In genomic region chr1:31241321-31241720, GRCh38 we compare ENCODE assay signal across 18 cellular contexts. TPM values are rescaled to one million over a fixed set of nuclear protein-coding genes. Genes with fewer than 3 reads are reported as not detected.
DNase-seq lines count a peak whose midpoint lies in the region; ATAC-seq and TF ChIP-seq lines count a peak whose summit lies in the region.
"Had no signal": no experiment of that assay in that cellular context is flagged by ENCODE, and none has a peak within 500 bp of the region (broad histone marks: within the 10 kb centered on the region; RNA-seq: fewer than 3 reads in every experiment).

No MANE protein-coding gene starts in this region.

- TF ChIP-seq POLR2A in sigmoid colon (IDR thresholded peaks at IDR 0.05) (no peak), uterus (IDR thresholded peaks at IDR 0.05) (no peak)

- WGBS in sigmoid colon, 2 donors: 50 to 66% methylated on average over 8 of the region's 8 CpGs

- peaks cover 22% of the 10 kb centered on the region for H3K4me1 Mint-ChIP-seq in activated CD8-positive, alpha-beta T cell treated with anti-CD3 and anti-CD28 coated beads, Interleukin-2, amount 10 ng/mL, durations not matched to agents 7 days and 5 days (ENCODE audit: low read depth)
- peaks cover 10% of the 10 kb centered on the region for H3K4me1 Mint-ChIP-seq in activated CD8-positive, alpha-beta T cell treated with anti-CD3 and anti-CD28 coated beads for 36 hours (ENCODE audit: low read depth)

- no peak overlapping the region for H3K27ac ChIP-seq in OCI-LY7 (ENCODE audit: low read depth, low read length, poor library complexity, severe bottlenecking)
- H3K27ac ChIP-seq in sigmoid colon: no peak overlapping the region
- H3K27ac ChIP-seq in uterus: no peak overlapping the region
- H3K27ac ChIP-seq in SJCRH30: no peak overlapping the region
- H3K27ac ChIP-seq: HL-60, PC-9, SK-N-MC had no signal

- peaks cover 4% of the 10 kb centered on the region for H3K36me3 Mint-ChIP-seq in activated CD8-positive, alpha-beta T cell treated with anti-CD3 and anti-CD28 coated beads, Interleukin-2, amount 10 ng/mL, durations not matched to agents 7 days and 5 days (ENCODE audit: low read depth)
- no peaks in the 10 kb centered on the region for H3K36me3 Mint-ChIP-seq in activated CD8-positive, alpha-beta T cell treated with anti-CD3 and anti-CD28 coated beads for 36 hours (ENCODE audit: low read depth)

- no peak for TF ChIP-seq EP300 in sigmoid colon (IDR thresholded peaks at IDR 0.05)

- peak; percentile 25 for DNase-seq in activated CD8-positive, alpha-beta T cell treated with anti-CD3 and anti-CD28 coated beads, Interleukin-2, amount 10 ng/mL, durations not matched to agents 7 days and 5 days
- no peak for DNase-seq in activated CD8-positive, alpha-beta T cell treated with anti-CD3 and anti-CD28 coated beads for 36 hours
- DNase-seq in MV-4-11 (lab: John Stamatoyannopoulos, UW) (peak; percentile 47), OCI-LY7 (ENCODE audit: low spot score) (peak; percentile 8), sigmoid colon (peak; percentile 9), uterus (no peak), SJCRH30 (no peak), 8988T (no peak)
- DNase-seq: Caco-2, DMS153, EL, GOT3, NCI-H1092 treated with DMSO at 0.1 percent for 48 hours, NCI-H1694, NCI-H524, PC-9 had no signal

- ATAC-seq in activated CD8-positive, alpha-beta T cell treated with anti-CD3 and anti-CD28 coated beads, Interleukin-2, amount 10 ng/mL, durations not matched to agents 7 days and 5 days: no peak
- no peak for ATAC-seq in activated CD8-positive, alpha-beta T cell treated with anti-CD3 and anti-CD28 coated beads for 36 hours

- no peaks in the 10 kb centered on the region for H3K9me2 ChIP-seq in OCI-LY7 (ENCODE audit: insufficient read depth, low read length)

- H3K9me3 ChIP-seq in OCI-LY7 (ENCODE audit: low read length): no peaks in the 10 kb centered on the region
- no peaks in the 10 kb centered on the region for H3K9me3 ChIP-seq in sigmoid colon
- H3K9me3 ChIP-seq in uterus: no peaks in the 10 kb centered on the region
- no peaks in the 10 kb centered on the region for H3K9me3 ChIP-seq in SJCRH30 (replicated peaks)
- H3K9me3 ChIP-seq: Caco-2 had no signal

- H3K27ac Mint-ChIP-seq in activated CD8-positive, alpha-beta T cell treated with anti-CD3 and anti-CD28 coated beads, Interleukin-2, amount 10 ng/mL, durations not matched to agents 7 days and 5 days: peak overlapping the region; percentile 81
- H3K27ac Mint-ChIP-seq in activated CD8-positive, alpha-beta T cell treated with anti-CD3 and anti-CD28 coated beads for 36 hours: no peak overlapping the region

- H3K36me3 ChIP-seq in OCI-LY7 (ENCODE audit: insufficient read depth, low read length) (no peaks in the 10 kb centered on the region), sigmoid colon (no peaks in the 10 kb centered on the region), uterus (no peaks in the 10 kb centered on the region), SJCRH30 (no peaks in the 10 kb centered on the region)

- no peak overlapping the region for H3K4me3 Mint-ChIP-seq in activated CD8-positive, alpha-beta T cell treated with anti-CD3 and anti-CD28 coated beads, Interleukin-2, amount 10 ng/mL, durations not matched to agents 7 days and 5 days
- no peak overlapping the region for H3K4me3 Mint-ChIP-seq in activated CD8-positive, alpha-beta T cell treated with anti-CD3 and anti-CD28 coated beads for 36 hours

- H3K9me3 Mint-ChIP-seq in activated CD8-positive, alpha-beta T cell treated with anti-CD3 and anti-CD28 coated beads, Interleukin-2, amount 10 ng/mL, durations not matched to agents 7 days and 5 days (ENCODE audit: insufficient read depth): no peaks in the 10 kb centered on the region
- no peaks in the 10 kb centered on the region for H3K9me3 Mint-ChIP-seq in activated CD8-positive, alpha-beta T cell treated with anti-CD3 and anti-CD28 coated beads for 36 hours

- H3K4me1 ChIP-seq in OCI-LY7 (ENCODE audit: insufficient read depth, low read length, poor library complexity, severe bottlenecking) (peaks cover 6% of the 10 kb centered on the region), sigmoid colon (peaks cover 0 to 15% (median 13%) of the 10 kb centered on the region in 4 donors), uterus (peaks cover 0 to 4% of the 10 kb centered on the region in 2 donors), SJCRH30 (peaks cover 18% of the 10 kb centered on the region)
- H3K4me1 ChIP-seq: Caco-2 had no signal

- H3K4me2 ChIP-seq in OCI-LY7 (ENCODE audit: low read length): peak overlapping the region; percentile 44
- H3K4me2 ChIP-seq: PC-9 had no signal

- H3K4me3 ChIP-seq in OCI-LY7 (ENCODE audit: low read depth, low read length, poor library complexity, severe bottlenecking): no peak overlapping the region
- no peak overlapping the region for H3K4me3 ChIP-seq in sigmoid colon
- H3K4me3 ChIP-seq in uterus: no peak overlapping the region
- H3K4me3 ChIP-seq in SJCRH30: no peak overlapping the region
- H3K4me3 ChIP-seq: PC-9, SK-N-MC had no signal

- H2AFZ ChIP-seq in OCI-LY7 (ENCODE audit: low read length): peak overlapping the region; percentile 45; the same call in 1 of the 2 replicates
- H2AFZ ChIP-seq: PC-9 had no signal

- no TSS peak for BruUV-seq in OCI-LY7 (replicated peaks; lab: Mats Ljungman, UMichigan)

- no peaks in the 10 kb centered on the region for H3K79me2 ChIP-seq in OCI-LY7 (ENCODE audit: insufficient read depth, low read depth, low read length)

- intact Hi-C loops in activated CD8-positive, alpha-beta T cell treated with anti-CD3 and anti-CD28 coated beads for 36 hours (cut with micrococcal nuclease): no loop called here
- intact Hi-C loops in OCI-LY7 (cut with micrococcal nuclease; ENCODE audit: unreplicated experiment): no loop called here
- intact Hi-C loops in sigmoid colon (cut with DNase I): no loop called here
- intact Hi-C loops in uterus (cut with DNase I; ENCODE audit: low total_unique reads): no loop called here

- POLR2A ChIA-PET in activated CD8-positive, alpha-beta T cell treated with anti-CD3 and anti-CD28 coated beads, Interleukin-2, amount 10 ng/mL, durations not matched to agents 7 days and 5 days (lab: Charles Lee): no interaction called here
- POLR2A ChIA-PET in activated CD8-positive, alpha-beta T cell treated with anti-CD3 and anti-CD28 coated beads for 36 hours (lab: Charles Lee): no interaction called here
- POLR2A ChIA-PET in OCI-LY7 (lab: Charles Lee): no interaction called here

- H4K20me1 ChIP-seq in OCI-LY7 (ENCODE audit: insufficient read depth, low read length): no peaks in the 10 kb centered on the region

- CTCF ChIA-PET in activated CD8-positive, alpha-beta T cell treated with anti-CD3 and anti-CD28 coated beads, Interleukin-2, amount 10 ng/mL, durations not matched to agents 7 days and 5 days (lab: Charles Lee): no interaction called here
- CTCF ChIA-PET in activated CD8-positive, alpha-beta T cell treated with anti-CD3 and anti-CD28 coated beads for 36 hours (lab: Charles Lee): no interaction called here
- CTCF ChIA-PET in OCI-LY7 (lab: Charles Lee; ENCODE audit: unreplicated experiment): no interaction called here

- peaks cover 34% of the 10 kb centered on the region for H3K27me3 Mint-ChIP-seq in activated CD8-positive, alpha-beta T cell treated with anti-CD3 and anti-CD28 coated beads, Interleukin-2, amount 10 ng/mL, durations not matched to agents 7 days and 5 days (ENCODE audit: low read depth)
- H3K27me3 Mint-ChIP-seq in activated CD8-positive, alpha-beta T cell treated with anti-CD3 and anti-CD28 coated beads for 36 hours: peaks cover 32% of the 10 kb centered on the region

- TF ChIP-seq CTCF in activated CD8-positive, alpha-beta T cell treated with anti-CD3 and anti-CD28 coated beads for 36 hours (IDR thresholded peaks at IDR 0.05): no peak
- TF ChIP-seq CTCF in OCI-LY7 (conservative IDR thresholded peaks at IDR 0.05; ENCODE audit: low read length) (no peak), sigmoid colon (IDR thresholded peaks at IDR 0.05) (no peak), uterus (IDR thresholded peaks at IDR 0.05) (no peak)

- H3K27me3 ChIP-seq in sigmoid colon (peaks cover 20 to 50% (median 45%) of the 10 kb centered on the region in 3 donors), uterus (peaks cover 8 to 10% of the 10 kb centered on the region in 2 donors), SJCRH30 (no peaks in the 10 kb centered on the region)

RNA-seq across cellular contexts. Expression of gene NKAIN1, which starts 1.6 kb away (rescaled TPM):
- total RNA-seq in activated CD8-positive, alpha-beta T cell treated with anti-CD3 and anti-CD28 coated beads, Interleukin-2, amount 10 ng/mL, durations not matched to agents 7 days and 5 days: 1 to 10 TPM in 1 of 2 experiments, under 1 TPM in 1; 0.63 to 2.0 TPM
- total RNA-seq in activated CD8-positive, alpha-beta T cell treated with anti-CD3 and anti-CD28 coated beads for 36 hours: not detected
- total RNA-seq in OCI-LY7 (2014; rRNA removed; shearing (Covaris generic)): not detected in 2 replicates
- total RNA-seq in OCI-LY7 (2022) (not detected in 2 replicates), sigmoid colon (1 to 10 TPM in 1 of 4 donors, under 1 TPM in 2, not detected in 1; 0.28 to 1.4 (median 0.33) TPM), uterus (under 1 TPM in 1 of 4 donors, not detected in 3; 0.55 TPM)
- polyA plus RNA-seq in sigmoid colon: under 1 TPM in 1 of 3 donors, not detected in 2; 0.36 TPM
- 20.2 and 20.9 TPM in 2 replicates for total RNA-seq in SJCRH30 (2014; rRNA removed; shearing (Covaris generic))
- total RNA-seq: Caco-2 had no signal

RNA-seq across cellular contexts. Expression of gene SNRNP40, which starts 55.3 kb away (rescaled TPM):
- total RNA-seq in activated CD8-positive, alpha-beta T cell treated with anti-CD3 and anti-CD28 coated beads, Interleukin-2, amount 10 ng/mL, durations not matched to agents 7 days and 5 days: 100 to 1,000 TPM in 1 of 2 experiments, 10 to 100 TPM in 1; 94.9 to 103 TPM
- 100 to 1,000 TPM in 1 of 2 experiments, 10 to 100 TPM in 1; 98.6 to 102 TPM for total RNA-seq in activated CD8-positive, alpha-beta T cell treated with anti-CD3 and anti-CD28 coated beads for 36 hours
- 190 and 202 TPM in 2 replicates for total RNA-seq in OCI-LY7 (2014; rRNA removed; shearing (Covaris generic))
- total RNA-seq in OCI-LY7 (2022): 99.9 and 101 TPM in 2 replicates
- 10 to 100 TPM; 19.4 to 36.4 (median 30.3) TPM for total RNA-seq in sigmoid colon
- 10 to 100 TPM; 21.0 to 36.2 (median 23.4) TPM for polyA plus RNA-seq in sigmoid colon
- 10 to 100 TPM; 35.1 to 99.5 (median 58.5) TPM for total RNA-seq in uterus
- 262 and 267 TPM in 2 replicates for total RNA-seq in SJCRH30 (2014; rRNA removed; shearing (Covaris generic))

RNA-seq across cellular contexts. Expression of gene ZCCHC17, which starts 55.5 kb away (rescaled TPM):
- total RNA-seq in activated CD8-positive, alpha-beta T cell treated with anti-CD3 and anti-CD28 coated beads, Interleukin-2, amount 10 ng/mL, durations not matched to agents 7 days and 5 days: 10 to 100 TPM; 25.9 to 27.9 TPM
- 10 to 100 TPM; 27.2 to 28.7 TPM for total RNA-seq in activated CD8-positive, alpha-beta T cell treated with anti-CD3 and anti-CD28 coated beads for 36 hours
- total RNA-seq in OCI-LY7 (2014; rRNA removed; shearing (Covaris generic)): 30.1 and 37.4 TPM in 2 replicates
- total RNA-seq in OCI-LY7 (2022): 33.8 and 34.7 TPM in 2 replicates
- 10 to 100 TPM; 23.3 to 33.2 (median 25.7) TPM for total RNA-seq in sigmoid colon
- 10 to 100 TPM; 29.9 to 35.4 (median 31.7) TPM for polyA plus RNA-seq in sigmoid colon
- 10 to 100 TPM; 23.3 to 36.8 (median 25.0) TPM for total RNA-seq in uterus
- total RNA-seq in SJCRH30 (2014; rRNA removed; shearing (Covaris generic)): 44.9 and 46.5 TPM in 2 replicates

Comparison
In these comparisons a context has a peak if more than half of its experiments do, and no peak if none do; other contexts are left out.
1. DNase-seq: peak in activated CD8-positive, alpha-beta T cell treated with anti-CD3 and anti-CD28 coated beads, Interleukin-2, amount 10 ng/mL, durations not matched to agents 7 days and 5 days (single experiment), MV-4-11 (single experiment), OCI-LY7 (single experiment) and sigmoid colon (single experiment); none in activated CD8-positive, alpha-beta T cell treated with anti-CD3 and anti-CD28 coated beads for 36 hours (single experiment), uterus (0 of 2), SJCRH30 (0 of 2) and 8988T (single experiment).